In the genomic region with DNA sequence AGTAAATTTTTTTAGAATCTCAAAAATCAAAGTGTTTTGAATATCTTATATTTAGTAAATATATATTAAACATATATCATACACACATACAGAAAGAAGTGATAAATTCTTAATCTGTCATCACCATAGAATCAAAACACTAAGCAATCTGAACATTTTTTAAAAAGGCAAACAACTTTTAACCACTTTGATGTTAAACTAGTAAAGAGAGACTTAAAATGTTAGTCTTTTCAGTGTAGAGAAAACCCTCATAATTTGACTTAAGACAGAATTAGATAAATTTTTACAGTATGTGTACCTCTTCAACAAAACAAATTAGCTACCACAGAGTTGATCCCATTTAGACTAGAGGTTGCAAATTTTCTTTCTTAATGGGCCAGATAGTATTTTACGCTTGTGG, we compare ENCODE assay signal across 37 cellular contexts. TPM values are rescaled to one million over a fixed set of nuclear protein-coding genes. Genes with fewer than 3 reads are reported as not detected.
"Had no signal": no experiment of that assay in that cellular context is flagged by ENCODE, and none has a peak within 500 bp of the region (broad histone marks: within the 10 kb centered on the region; RNA-seq: fewer than 3 reads in every experiment).

No MANE protein-coding gene starts in this region.

- FAIRE-seq: astrocyte, bronchial epithelial cell, endothelial cell of umbilical vein had no signal

- H3K4me1 ChIP-seq: esophagus squamous epithelium had no signal

- DNase-seq: activated CD4-positive, alpha-beta memory T cell treated with anti-CD3 and anti-CD28 coated beads for 36 hours; activated CD4-positive, alpha-beta T cell treated with anti-CD3 and anti-CD28 coated beads for 36 hours; activated CD4-positive, alpha-beta T cell treated with anti-CD3 and anti-CD28 coated beads, Interleukin-2, amount 10 ng/mL, durations not matched to agents 24 days and 14 days; activated CD4-positive, CD25-positive, alpha-beta regulatory T cell; activated CD4-positive, CD25-positive, alpha-beta regulatory T cell treated with anti-CD3 and anti-CD28 coated beads, Interleukin-2, amount 50 U/mL, for 72 hours; activated CD8-positive, alpha-beta memory T cell treated with anti-CD3 and anti-CD28 coated beads, Interleukin-2, amount 50 U/mL, for 48 hours; activated CD8-positive, alpha-beta T cell treated with anti-CD3 and anti-CD28 coated beads, Interleukin-2, amount 10 ng/mL, durations not matched to agents 7 days and 5 days; activated gamma-delta T cell; activated naive CD4-positive, alpha-beta T cell; activated naive CD4-positive, alpha-beta T cell treated with anti-CD3 and anti-CD28 coated beads, Interleukin-2, amount 10 ng/mL, durations not matched to agents 7 days and 5 days; activated naive CD8-positive, alpha-beta T cell treated with anti-CD3 and anti-CD28 coated beads, Interleukin-2, amount 10 ng/mL, durations not matched to agents 7 days and 5 days; activated T-cell treated with anti-CD3 and anti-CD28 coated beads for 4 hours; activated T-cell treated with anti-CD3 and anti-CD28 coated beads, Interleukin-2, amount 50 U/mL, for 24 hours; activated T-cell treated with anti-CD3 and anti-CD28 coated beads, Interleukin-2, amount 50 U/mL, for 72 hours; anterior cingulate cortex; brain microvascular endothelial cell; effector CD4-positive, alpha-beta T cell; effector memory CD8-positive, alpha-beta T cell; esophagus squamous epithelium; foreskin melanocyte; heart right ventricle; T-helper 1 cell; T-helper 17 cell; T1000 had no signal

- ATAC-seq: activated CD4-positive, alpha-beta T cell treated with anti-CD3 and anti-CD28 coated beads for 36 hours; activated CD8-positive, alpha-beta T cell treated with anti-CD3 and anti-CD28 coated beads, Interleukin-2, amount 10 ng/mL, durations not matched to agents 7 days and 5 days; activated naive CD4-positive, alpha-beta T cell treated with anti-CD3 and anti-CD28 coated beads, Interleukin-2, amount 50 U/mL, for 72 hours; activated T-cell treated with anti-CD3 and anti-CD28 coated beads, Interleukin-2, amount 50 U/mL, for 72 hours; effector memory CD8-positive, alpha-beta T cell; gastroesophageal sphincter; heart right ventricle; T-helper 17 cell had no signal

- H3K27me3 ChIP-seq: brain microvascular endothelial cell, esophagus squamous epithelium, gastroesophageal sphincter, heart right ventricle had no signal

- H3K27ac ChIP-seq: brain microvascular endothelial cell, coronary artery, epithelial cell of prostate, esophagus squamous epithelium, gastroesophageal sphincter, heart right ventricle had no signal

- H3K4me3 ChIP-seq: coronary artery, esophagus squamous epithelium, gastroesophageal sphincter, heart right ventricle had no signal

- H3K9me3 ChIP-seq: esophagus squamous epithelium, gastroesophageal sphincter, heart right ventricle had no signal

RNA-seq across cellular contexts. Expression of a gene that starts 59.4 kb away (rescaled TPM):
- total RNA-seq: activated CD4-positive, alpha-beta memory T cell treated with anti-CD3 and anti-CD28 coated beads for 36 hours; activated CD4-positive, alpha-beta T cell treated with anti-CD3 and anti-CD28 coated beads for 36 hours; activated CD4-positive, alpha-beta T cell treated with anti-CD3 and anti-CD28 coated beads, Interleukin-2, amount 10 ng/mL, durations not matched to agents 24 days and 14 days; activated CD8-positive, alpha-beta T cell treated with anti-CD3 and anti-CD28 coated beads, Interleukin-2, amount 10 ng/mL, durations not matched to agents 7 days and 5 days; activated naive CD4-positive, alpha-beta T cell treated with anti-CD3 and anti-CD28 coated beads, Interleukin-2, amount 50 U/mL, for 72 hours; activated naive CD8-positive, alpha-beta T cell treated with anti-CD3 and anti-CD28 coated beads, Interleukin-2, amount 10 ng/mL, durations not matched to agents 7 days and 5 days; activated T-cell treated with anti-CD3 and anti-CD28 coated beads, Interleukin-2, amount 50 U/mL, for 72 hours; astrocyte; bronchial epithelial cell; cardiac septum; cerebellum; endothelial cell of umbilical vein; esophagus squamous epithelium; fibroblast of lung; fibroblast of villous mesenchyme; glomerular endothelial cell; heart right ventricle; T-helper 17 cell had no signal
- polyA plus RNA-seq: endothelial cell of umbilical vein, esophagus, fibroblast of lung, heart right ventricle had no signal
